ENCODE assay signal across 8 cellular contexts in the genomic region with DNA sequence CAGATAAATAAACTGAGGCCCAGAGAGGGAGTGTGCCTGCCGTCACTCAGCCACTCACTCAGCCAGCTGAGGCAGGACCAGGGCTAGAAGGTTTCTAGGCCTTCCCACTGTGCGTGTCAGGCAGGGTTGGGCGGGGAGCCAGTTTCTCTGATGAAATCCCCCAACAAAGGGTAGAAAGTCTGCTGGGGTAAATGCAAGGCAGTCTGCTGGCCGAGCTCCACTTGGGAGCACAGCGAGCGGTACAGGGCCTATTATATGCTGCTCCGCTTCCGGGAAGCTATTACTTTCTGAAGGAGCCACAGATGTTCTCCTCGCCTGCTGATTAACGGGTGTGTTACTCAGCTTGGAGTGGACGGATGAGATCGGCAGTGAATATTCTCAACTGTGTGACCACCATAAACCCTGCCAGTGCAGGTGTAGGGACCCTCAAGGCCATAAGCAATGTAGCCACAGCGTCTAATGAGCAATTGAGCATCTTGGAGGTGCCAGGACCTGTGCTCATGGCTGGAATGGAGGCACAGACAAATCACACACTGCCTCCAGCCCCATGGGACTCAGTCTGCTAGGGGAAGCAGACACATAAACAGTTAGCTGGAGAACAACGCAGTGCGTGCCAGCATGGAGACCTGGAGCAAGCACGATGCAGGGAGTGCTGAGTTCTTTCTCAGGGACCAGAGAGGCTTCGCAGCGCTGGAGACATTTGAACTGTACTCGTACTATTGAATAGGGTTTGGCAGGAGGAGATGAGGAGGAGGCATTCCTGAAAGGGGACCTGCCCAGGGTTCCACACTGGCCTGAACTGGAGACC. TPM values are rescaled to one million over a fixed set of nuclear protein-coding genes. Genes with fewer than 3 reads are reported as not detected.
DNase-seq lines count a peak whose midpoint lies in the region; TF ChIP-seq lines count a peak whose summit lies in the region.

No MANE protein-coding gene starts in this region.

- intact Hi-C loops in ovary (cut with DNase I), result no loop called here

- H3K9me3 Mint-ChIP-seq in nephron progenitor cell, result no peaks in the 10 kb centered on the region

- H3F3A ChIP-seq in smooth muscle cell (ENCODE audit: low read depth), result no peaks in the 10 kb centered on the region

- no peak overlapping the region for H3K4me3 ChIP-seq in ovary
- H3K4me3 ChIP-seq in smooth muscle cell, result no peak overlapping the region
- no peak overlapping the region for H3K4me3 ChIP-seq in effector memory CD4-positive, alpha-beta T cell (ENCODE audit: insufficient read depth, low read depth, low read length, poor library complexity, severe bottlenecking)

- H3K79me2 ChIP-seq in smooth muscle cell (ENCODE audit: low read depth), result no peaks in the 10 kb centered on the region

- H3K27ac ChIP-seq in ovary, result peak overlapping the region in 1 of 2 donors; percentile 55
- H3K27ac ChIP-seq in smooth muscle cell (ENCODE audit: low read depth), result no peak overlapping the region
- no peak overlapping the region for H3K27ac ChIP-seq in effector memory CD4-positive, alpha-beta T cell (ENCODE audit: insufficient read depth, low read length, poor library complexity, severe bottlenecking)

- H3K9me3 ChIP-seq in ovary (no peaks in the 10 kb centered on the region), smooth muscle cell (replicated peaks; ENCODE audit: low read depth) (no peaks in the 10 kb centered on the region)
- no peaks in the 10 kb centered on the region for H3K9me3 ChIP-seq in effector memory CD4-positive, alpha-beta T cell (ENCODE audit: control insufficient read depth, low read length)

- TF ChIP-seq EP300 in ovary (IDR thresholded peaks at IDR 0.05), result no peak

- H3K27me3 Mint-ChIP-seq in nephron progenitor cell (ENCODE audit: low read depth, poor library complexity), result peaks cover 5% of the 10 kb centered on the region

- peak; percentile 63 for DNase-seq in DMS79 (lab: John Stamatoyannopoulos, UW)
- peak; percentile 95 for DNase-seq in NCI-H82 (lab: John Stamatoyannopoulos, UW)
- DNase-seq in fibroblast of peridontal ligament (ENCODE audit: extremely low read depth), result peak; percentile 94
- DNase-seq in ovary, result peak; percentile 88 to 97 (median 96)
- no peak for DNase-seq in glomerular visceral epithelial cell (ENCODE audit: extremely low spot score)
- no peak for DNase-seq in smooth muscle cell (lab: John Stamatoyannopoulos, UW; ENCODE audit: unreplicated experiment)
- no peak for DNase-seq in effector memory CD4-positive, alpha-beta T cell
- DNase-seq in nephron progenitor cell, result no peak

- peak; percentile 50 for TF ChIP-seq POLR2A in ovary (IDR thresholded peaks at IDR 0.05)

- H2AFZ ChIP-seq in smooth muscle cell (ENCODE audit: low read depth), result no peak overlapping the region

- no peaks in the 10 kb centered on the region for H3K27me3 ChIP-seq in ovary
- H3K27me3 ChIP-seq in smooth muscle cell (ENCODE audit: low read depth), result peaks cover under 1% of the 10 kb centered on the region
- H3K27me3 ChIP-seq in effector memory CD4-positive, alpha-beta T cell (replicated peaks; ENCODE audit: control insufficient read depth, insufficient read depth, low read length, poor library complexity, severe bottlenecking), result no peaks in the 10 kb centered on the region

- no peak for TF ChIP-seq CTCF in ovary (IDR thresholded peaks at IDR 0.05)
- no peak for TF ChIP-seq CTCF in smooth muscle cell (IDR thresholded peaks at IDR 0.05; ENCODE audit: borderline replicate concordance, insufficient read depth, poor library complexity, severe bottlenecking)
- no peak for TF ChIP-seq CTCF in nephron progenitor cell (IDR thresholded peaks at IDR 0.05)

- 28 to 33% (median 29%) methylated on average over 19 of the region's 19 CpGs for WGBS in ovary, 3 donors
- 87% methylated on average over 19 of the region's 19 CpGs for WGBS in smooth muscle cell (ENCODE audit: low lambda C conversion rate)

- peaks cover 23% of the 10 kb centered on the region for H3K4me1 Mint-ChIP-seq in nephron progenitor cell

- H3K4me1 ChIP-seq in ovary (ENCODE audit: insufficient read depth), result peaks cover 32% of the 10 kb centered on the region
- H3K4me1 ChIP-seq in smooth muscle cell (ENCODE audit: low read depth), result peaks cover 3% of the 10 kb centered on the region
- no peaks in the 10 kb centered on the region for H3K4me1 ChIP-seq in effector memory CD4-positive, alpha-beta T cell (ENCODE audit: control insufficient read depth, insufficient read depth, low read length, poor library complexity, severe bottlenecking)

- H3K9ac ChIP-seq in smooth muscle cell (ENCODE audit: low read depth), result no peak overlapping the region

- no peak overlapping the region for H3K27ac Mint-ChIP-seq in nephron progenitor cell

- no peak overlapping the region for H3K4me3 Mint-ChIP-seq in nephron progenitor cell

- H3K36me3 ChIP-seq in ovary (no peaks in the 10 kb centered on the region), smooth muscle cell (ENCODE audit: low read depth) (no peaks in the 10 kb centered on the region)
- H3K36me3 ChIP-seq in effector memory CD4-positive, alpha-beta T cell (ENCODE audit: control insufficient read depth, insufficient read depth, low read length), result no peaks in the 10 kb centered on the region

- no peak overlapping the region for H3K4me2 ChIP-seq in smooth muscle cell

- no peaks in the 10 kb centered on the region for H3K36me3 Mint-ChIP-seq in nephron progenitor cell (ENCODE audit: low read depth)

- no peaks in the 10 kb centered on the region for H4K20me1 ChIP-seq in smooth muscle cell (ENCODE audit: low read depth)

RNA-seq across cellular contexts. Expression of a gene that starts 42.1 kb away (rescaled TPM):
- total RNA-seq in ovary, result 10 to 100 TPM in 6 of 7 donors, 1 to 10 TPM in 1; 7.5 to 61.0 (median 22.8) TPM
- 10 to 100 TPM; 11.3 to 12.4 TPM for polyA plus RNA-seq in ovary
- total RNA-seq in smooth muscle cell, result 0.27 and 0.49 TPM in 2 replicates
- 0.40 and 0.47 TPM in 2 replicates for polyA plus RNA-seq in smooth muscle cell

Comparison
In these comparisons a context has a peak if more than half of its experiments do, and no peak if none do; other contexts are left out.
1. DNase-seq: peak in DMS79 (single experiment), NCI-H82 (single experiment), fibroblast of peridontal ligament (single experiment) and ovary (5 of 5); none in glomerular visceral epithelial cell (single experiment), smooth muscle cell (single experiment), effector memory CD4-positive, alpha-beta T cell (0 of 3) and nephron progenitor cell (single experiment).